9 cellular contexts compared by ENCODE assay signal in the genomic region with DNA sequence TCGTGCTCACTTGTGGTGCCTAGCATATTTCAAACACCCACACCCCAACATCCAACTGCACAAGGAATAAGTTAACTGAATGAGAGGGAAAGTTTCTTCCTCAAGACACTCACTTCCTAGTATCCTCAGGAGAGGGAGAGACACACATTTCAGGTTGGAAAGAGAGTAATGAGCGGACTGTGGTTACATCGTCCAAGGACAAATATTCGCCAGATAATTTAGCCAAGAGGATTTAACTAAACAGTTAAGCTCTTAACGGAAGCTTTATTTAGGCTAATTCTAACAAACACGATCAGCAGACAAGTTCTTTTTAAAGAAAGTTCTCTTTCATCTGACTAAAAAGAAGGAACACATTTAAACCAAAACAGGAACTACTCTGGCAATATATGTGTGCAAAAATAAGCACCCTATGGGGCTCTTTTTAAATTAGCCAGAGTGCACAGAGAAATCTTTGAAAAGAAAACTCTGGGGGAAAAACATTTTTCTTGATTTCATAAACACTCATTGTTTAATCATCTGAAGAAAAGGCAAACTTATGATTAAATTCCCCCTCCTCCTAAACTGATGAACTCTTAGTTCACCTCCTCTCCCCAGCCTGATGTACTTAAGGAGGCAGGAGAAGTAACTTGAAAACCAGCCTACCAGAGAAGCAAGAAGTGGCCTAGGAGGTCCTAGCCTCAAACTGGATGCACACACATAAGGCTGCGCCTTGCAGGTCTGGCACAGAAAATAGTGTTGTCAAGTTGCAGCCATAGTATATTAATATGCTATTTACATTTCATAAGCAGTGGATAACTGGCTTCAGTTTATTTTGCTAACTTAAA. TPM values are rescaled to one million over a fixed set of nuclear protein-coding genes. Genes with fewer than 3 reads are reported as not detected.
DNase-seq lines count a peak whose midpoint lies in the region; ATAC-seq and TF ChIP-seq lines count a peak whose summit lies in the region.
"Had no signal": no experiment of that assay in that cellular context is flagged by ENCODE, and none has a peak within 500 bp of the region (broad histone marks: within the 10 kb centered on the region; RNA-seq: fewer than 3 reads in every experiment).

No MANE protein-coding gene starts in this region.

- H3K4me3 ChIP-seq in cardiac muscle cell (no peak overlapping the region), right cardiac atrium (ENCODE audit: low read length) (no peak overlapping the region), tibial nerve (no peak overlapping the region)

- WGBS in right cardiac atrium = 55% methylated on average over 7 of the region's 7 CpGs
- 28 to 35% methylated on average over 7 of the region's 7 CpGs for WGBS in tibial nerve, 2 donors

- TF ChIP-seq EP300 in tibial nerve (IDR thresholded peaks at IDR 0.05) = peak in 1 of 2 donors; percentile 7

- ATAC-seq in right cardiac atrium (no peak), HG03342 (IDR thresholded peaks at IDR 0.05; ENCODE audit: unreplicated experiment) (peak; percentile 45), GM21737 (IDR thresholded peaks at IDR 0.05; ENCODE audit: unreplicated experiment) (no peak)

- H3K9me3 ChIP-seq in cardiac muscle cell (ENCODE audit: low read depth) (no peaks in the 10 kb centered on the region), right cardiac atrium (ENCODE audit: control insufficient read depth, low read length) (no peaks in the 10 kb centered on the region), tibial nerve (no peaks in the 10 kb centered on the region)

- TF ChIP-seq CTCF in cardiac muscle cell (IDR thresholded peaks at IDR 0.05; ENCODE audit: low read depth, low read length) (no peak), tibial nerve (IDR thresholded peaks at IDR 0.05) (no peak)

- intact Hi-C loops in right cardiac atrium (cut with DNase I) = no loop called here

- H3K4me1 ChIP-seq in cardiac muscle cell (ENCODE audit: low read depth) (no peaks in the 10 kb centered on the region), right cardiac atrium (ENCODE audit: control insufficient read depth, insufficient read depth, low read length) (no peaks in the 10 kb centered on the region), tibial nerve (peaks cover 0 to 7% (median 3%) of the 10 kb centered on the region in 4 donors)

- H3K36me3 ChIP-seq in cardiac muscle cell (no peaks in the 10 kb centered on the region), tibial nerve (no peaks in the 10 kb centered on the region)

- H3K27ac ChIP-seq in cardiac muscle cell = peak overlapping the region; percentile 3
- no peak overlapping the region for H3K27ac ChIP-seq in right cardiac atrium (ENCODE audit: low read length)
- peak overlapping the region; percentile 55 for H3K27ac ChIP-seq in cingulate gyrus (ENCODE audit: low read depth, low read length)
- H3K27ac ChIP-seq in tibial nerve = peak overlapping the region in 3 of 4 donors; percentile 29 to 60 (median 52)

- DNase-seq in cardiac muscle cell (ENCODE audit: low read depth in 1 of 2, low spot score in 1 of 2) (no peak), right cardiac atrium (no peak), tibial nerve (ENCODE audit: low spot score in 2 of 2) (no peak), DMS 273 (lab: John Stamatoyannopoulos, UW; ENCODE audit: unreplicated experiment) (no peak), HPDE6-E6E7 (ENCODE audit: extremely low spot score) (no peak)
- DNase-seq: effector CD8-positive, alpha-beta T cell had no signal

- no peaks in the 10 kb centered on the region for H3K27me3 ChIP-seq in cardiac muscle cell
- H3K27me3 ChIP-seq in right cardiac atrium (ENCODE audit: control insufficient read depth, insufficient read depth) = no peaks in the 10 kb centered on the region
- H3K27me3 ChIP-seq in tibial nerve = no peaks in the 10 kb centered on the region

- no peak for TF ChIP-seq POLR2A in tibial nerve (IDR thresholded peaks at IDR 0.05)

RNA-seq across cellular contexts. Expression of a gene that starts 13.3 kb away (rescaled TPM):
- total RNA-seq in cardiac muscle cell (46.4 and 61.2 TPM in 2 replicates), right cardiac atrium (100 to 1,000 TPM in 3 of 4 donors, 10 to 100 TPM in 1; 95.7 to 147 (median 134) TPM), tibial nerve (10 to 100 TPM; 40.0 to 54.0 (median 47.8) TPM)
- polyA plus RNA-seq in cardiac muscle cell (219 and 277 TPM in 2 replicates), right cardiac atrium (59.5 TPM)
